In genomic region chr10:110389250-110389649, GRCh38 we compare ENCODE assay signal across 1 cellular context.
A peak's percentile ranks its signal among the peaks of the same experiment; 100 is the strongest.
TF ChIP-seq lines count a peak whose summit lies in the region.

No MANE protein-coding gene starts in this region.

TF ChIP-seq in K562, 482 proteins besides CTCF, POLR2A, EP300 and RAD21:
- TF ChIP-seq KLF16 (IDR thresholded peaks at IDR 0.05) (peak; percentile 53; the same call in 1 of the 2 replicates), L3MBTL2 (IDR thresholded peaks at IDR 0.05) (0 out of 2 replicates have a peak, but pooled peaks have one; percentile 17), TCF7L2 (IDR thresholded peaks at IDR 0.05; ENCODE audit: low read depth, low read length) (no peak), ATF3 (IDR thresholded peaks at IDR 0.05) (0 out of 2 replicates have a peak, but pooled peaks have one; percentile 13), ATF3 (CRISPR knock-in tag; conservative IDR thresholded peaks at IDR 0.05) (no peak), KDM5B (IDR thresholded peaks at IDR 0.05; ENCODE audit: insufficient replicate concordance, low read depth, low read length) (no peak)
